ENCODE assay signal across 10 cellular contexts in the genomic region with DNA sequence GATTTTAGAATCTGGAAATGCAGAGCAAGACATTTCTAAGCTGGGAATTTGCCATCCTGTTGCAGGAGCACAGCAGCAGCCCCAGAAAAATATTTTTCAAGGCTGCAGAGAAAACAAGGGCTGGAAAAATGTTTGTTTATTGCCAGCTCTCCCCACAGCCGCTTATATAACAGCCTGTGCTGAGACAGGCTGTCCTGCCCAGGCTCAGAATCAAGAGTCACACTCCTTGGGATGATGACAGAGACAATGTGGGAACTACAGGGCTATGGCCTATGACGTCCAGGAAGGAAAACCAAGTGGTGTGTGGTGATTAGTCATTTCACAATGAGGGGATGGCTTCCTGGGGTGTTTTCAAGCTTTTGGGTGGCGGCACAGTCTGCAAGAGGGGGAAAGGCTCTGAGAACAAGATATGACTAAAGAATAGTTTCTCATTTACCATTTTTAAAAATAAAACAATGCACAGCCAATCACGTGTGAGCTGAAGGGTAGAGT.
A peak's percentile ranks its signal among the peaks of the same experiment; 100 is the strongest.
DNase-seq lines count a peak whose midpoint lies in the region; ATAC-seq and TF ChIP-seq lines count a peak whose summit lies in the region.
"Had no signal": no experiment of that assay in that cellular context is flagged by ENCODE, and none has a peak within 500 bp of the region (broad histone marks: within the 10 kb centered on the region; RNA-seq: fewer than 3 reads in every experiment).

No MANE protein-coding gene starts in this region.

- no peak for TF ChIP-seq CTCF in RWPE2 (IDR thresholded peaks at IDR 0.05; ENCODE audit: poor library complexity, severe bottlenecking)
- TF ChIP-seq CTCF in epithelial cell of proximal tubule (conservative IDR thresholded peaks at IDR 0.05; ENCODE audit: low read depth, low read length): no peak
- no peak for TF ChIP-seq CTCF in nephron (IDR thresholded peaks at IDR 0.05; ENCODE audit: unreplicated experiment in 3 of 3)

- H3K4me1 ChIP-seq in GM23248 (ENCODE audit: insufficient read depth): peaks cover 32% of the 10 kb centered on the region
- peaks cover 23% of the 10 kb centered on the region for H3K4me1 ChIP-seq in RWPE2 (ENCODE audit: insufficient read depth, poor library complexity, severe bottlenecking)

- peak; percentile 65 for ATAC-seq in RWPE2 (ENCODE audit: low read depth)
- ATAC-seq: K562 had no signal

- H3K9me2 ChIP-seq in GM23248 (ENCODE audit: insufficient read depth): no peaks in the 10 kb centered on the region

- peaks cover 26% of the 10 kb centered on the region for H3F3A ChIP-seq in GM23248 (ENCODE audit: insufficient read depth)

- H3K27me3 Mint-ChIP-seq in nephron (ENCODE audit: low read depth): peaks cover 3% of the 10 kb centered on the region

- H3K27ac Mint-ChIP-seq in nephron: peak overlapping the region; percentile 71 to 94 (median 90)

- H3K79me2 ChIP-seq in GM23248 (ENCODE audit: insufficient read depth): no peaks in the 10 kb centered on the region

- no peaks in the 10 kb centered on the region for H3K9me3 ChIP-seq in GM23248 (ENCODE audit: low read depth)
- H3K9me3 ChIP-seq in RWPE2 (ENCODE audit: severe bottlenecking): no peaks in the 10 kb centered on the region

- H3K36me3 ChIP-seq in GM23248 (ENCODE audit: low read depth) (no peaks in the 10 kb centered on the region), RWPE2 (ENCODE audit: low read depth) (no peaks in the 10 kb centered on the region)

- H3K27me3 ChIP-seq in GM23248 (replicated peaks; ENCODE audit: insufficient read depth): no peaks in the 10 kb centered on the region
- H3K27me3 ChIP-seq in RWPE2 (ENCODE audit: insufficient read depth, poor library complexity, severe bottlenecking): no peaks in the 10 kb centered on the region

- peak overlapping the region; percentile 68 for H3K4me2 ChIP-seq in GM23248 (ENCODE audit: unreplicated experiment)

- WGBS in GM23248 (ENCODE audit: low coverage in 1 of 2, low lambda C conversion rate in 2 of 2, missing lambda C conversion rate in 2 of 2), 2 experiments: 0 to 4% methylated on average over 4 of the region's 4 CpGs

- no peaks in the 10 kb centered on the region for H3K9me3 Mint-ChIP-seq in nephron

- peaks cover 47% of the 10 kb centered on the region for H3K4me1 Mint-ChIP-seq in nephron

- no peaks in the 10 kb centered on the region for H3K36me3 Mint-ChIP-seq in nephron (ENCODE audit: low read depth)

- in situ Hi-C loops in GM23248 (cut with MboI): no loop called here

- DNase-seq in GM04503 (ENCODE audit: low read depth) (peak; percentile 81), GM23248 (peak; percentile 98), RWPE2 (ENCODE audit: low spot score) (no peak), epithelial cell of proximal tubule (ENCODE audit: low read depth) (peak; percentile 72), activated gamma-delta T cell treated with Interleukin-2 at 50 U/mL for 16 hours (no peak), T1000 (lab: John Stamatoyannopoulos, UW) (no peak)
- no peak for DNase-seq in stimulated activated CD4-positive, alpha-beta T cell treated with anti-CD3 and anti-CD28 coated beads, Interleukin-12 subunit alpha, Interleukin-12 subunit beta, amount 100 ng/mL, for 4 hours

- H3K4me3 ChIP-seq in GM23248 (peak overlapping the region; percentile 3; the same call in 1 of the 2 replicates), RWPE2 (ENCODE audit: severe bottlenecking) (no peak overlapping the region), epithelial cell of proximal tubule (ENCODE audit: low read depth, low read length) (no peak overlapping the region)
- H3K4me3 ChIP-seq: K562 had no signal

- peak overlapping the region; percentile 6; the same call in 1 of the 2 replicates for H2AFZ ChIP-seq in GM23248

- peak overlapping the region; percentile 74 for H3K9ac ChIP-seq in GM23248

- peak overlapping the region; percentile 90 for H3K27ac ChIP-seq in GM23248
- peak overlapping the region; percentile 48 for H3K27ac ChIP-seq in RWPE2 (ENCODE audit: poor library complexity, severe bottlenecking)

- H4K20me1 ChIP-seq in GM23248 (ENCODE audit: insufficient read depth): no peaks in the 10 kb centered on the region

- H3K4me3 Mint-ChIP-seq in nephron: no peak overlapping the region
- H3K4me3 Mint-ChIP-seq: neural crest cell had no signal

Comparison
In these comparisons a context has a peak if more than half of its experiments do, and no peak if none do; other contexts are left out.
1. DNase-seq: peak in GM04503 (single experiment), GM23248 (single experiment) and epithelial cell of proximal tubule (single experiment); none in RWPE2 (single experiment), activated gamma-delta T cell treated with Interleukin-2 at 50 U/mL for 16 hours (single experiment), T1000 (single experiment) and stimulated activated CD4-positive, alpha-beta T cell treated with anti-CD3 and anti-CD28 coated beads, Interleukin-12 subunit alpha, Interleukin-12 subunit beta, amount 100 ng/mL, for 4 hours (single experiment).